9 cellular contexts compared by ENCODE assay signal in the genomic region with DNA sequence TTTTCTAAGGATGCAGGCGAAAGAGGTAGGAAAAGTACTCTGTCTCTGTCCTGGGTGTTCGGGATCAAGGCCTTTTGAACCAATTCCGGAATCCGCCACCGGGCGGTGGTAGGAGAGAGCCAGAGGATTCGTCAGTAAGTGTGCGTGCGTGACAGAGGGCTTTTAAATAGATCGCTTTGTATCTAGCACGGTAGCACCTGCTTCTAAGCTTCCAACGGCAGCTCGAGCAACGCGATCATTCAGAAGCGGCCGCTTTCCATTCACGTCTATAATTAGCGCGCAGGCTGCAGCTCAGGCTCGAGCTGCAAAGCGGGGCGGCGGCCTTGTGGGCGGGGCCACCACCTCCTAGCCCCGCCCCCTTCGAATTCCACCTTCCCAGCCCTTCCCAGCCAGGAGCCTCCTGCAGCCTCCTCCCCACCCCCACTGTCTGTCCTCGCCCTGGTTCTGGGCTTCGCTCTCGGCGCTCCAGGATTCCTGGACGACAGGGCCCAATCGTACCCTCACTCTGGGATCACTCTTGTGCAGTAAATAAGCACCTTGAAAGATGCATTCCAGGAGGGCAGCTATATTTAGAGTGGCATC.
DNase-seq lines count a peak whose midpoint lies in the region; ATAC-seq and TF ChIP-seq lines count a peak whose summit lies in the region.
"Had no signal": no experiment of that assay in that cellular context is flagged by ENCODE, and none has a peak within 500 bp of the region (broad histone marks: within the 10 kb centered on the region; RNA-seq: fewer than 3 reads in every experiment).

No MANE protein-coding gene starts in this region.

- POLR2A ChIA-PET in HEK293T (lab: Yijun Ruan, JAX): interaction anchor here (0.7 to 1.9 kb wide), 3 partner anchors 12 to 1207 kb away, joined by 3 to 6 read pairs (median 5); a partner anchor contains a TSS

- TF ChIP-seq CTCF in AG09319 (IDR thresholded peaks at IDR 0.05; ENCODE audit: low read depth, low read length) (peak; percentile 38), sigmoid colon (IDR thresholded peaks at IDR 0.05) (peak; percentile 24 to 64 (median 30))

- intact Hi-C loops in sigmoid colon (cut with DNase I): loop anchor here (1.0 to 5.0 kb wide), 5 partner anchors 170 to 725 kb away; no protein-coding TSS in a partner anchor

- no peaks in the 10 kb centered on the region for H3K27me3 ChIP-seq in sigmoid colon

- 3 to 8% methylated on average over 33 of the region's 33 CpGs for WGBS in sigmoid colon, 2 donors

- TF ChIP-seq EP300 in sigmoid colon (IDR thresholded peaks at IDR 0.05): peak in 2 of 4 donors; percentile 29 to 52

- DNase-seq in AG09319 (ENCODE audit: extremely low read depth, low read depth) (peak; percentile 16), HEK293T (ENCODE audit: extremely low spot score) (peak; percentile 79), NCI-H82 (lab: John Stamatoyannopoulos, UW) (peak; percentile 90), cerebellar nuclear complex (lab: John Stamatoyannopoulos, UW) (peak; percentile 72 to 98), iris pigment epithelial cell (ENCODE audit: low read depth) (peak; percentile 87), sigmoid colon (peak; percentile 95), GM19240 (ENCODE audit: insufficient read length, low spot score) (no peak)

- peak overlapping the region; percentile 12 to 46 (median 42) for H3K4me3 ChIP-seq in sigmoid colon
- H3K4me3 ChIP-seq: HAP-1 had no signal

- H3K36me3 ChIP-seq in sigmoid colon: no peaks in the 10 kb centered on the region
- H3K36me3 ChIP-seq: HAP-1 had no signal

- no peak for ATAC-seq in HG03139 (IDR thresholded peaks at IDR 0.05; ENCODE audit: unreplicated experiment)

- no peaks in the 10 kb centered on the region for H3K9me3 ChIP-seq in sigmoid colon
- H3K9me3 ChIP-seq: HAP-1 had no signal

- peak overlapping the region; percentile 92 to 97 (median 96) for H3K27ac ChIP-seq in sigmoid colon

- peaks cover 0 to 63% (median 50%) of the 10 kb centered on the region in 4 donors for H3K4me1 ChIP-seq in sigmoid colon
- H3K4me1 ChIP-seq: HAP-1 had no signal

- CTCF ChIA-PET in HEK293T (lab: Yijun Ruan, JAX): interaction anchor here (0.6 to 1.6 kb wide), 3 partner anchors 919 to 1209 kb away, joined by 4 to 8 read pairs (median 4); no protein-coding TSS in a partner anchor

- TF ChIP-seq POLR2A in sigmoid colon (IDR thresholded peaks at IDR 0.05): peak; percentile 28 to 32

TF ChIP-seq in HEK293T, 16 proteins besides CTCF, POLR2A, EP300 and RAD21:
- TF ChIP-seq FOXM1 (IDR thresholded peaks at IDR 0.05; ENCODE audit: borderline replicate concordance): no peak
- no peak for TF ChIP-seq LEF1 (IDR thresholded peaks at IDR 0.05; ENCODE audit: borderline replicate concordance)
- no peak for TF ChIP-seq L3MBTL2 (conservative IDR thresholded peaks at IDR 0.05)
- no peak for TF ChIP-seq ARNT (IDR thresholded peaks at IDR 0.05)
